1 cellular context compared by ENCODE assay signal in the genomic region with DNA sequence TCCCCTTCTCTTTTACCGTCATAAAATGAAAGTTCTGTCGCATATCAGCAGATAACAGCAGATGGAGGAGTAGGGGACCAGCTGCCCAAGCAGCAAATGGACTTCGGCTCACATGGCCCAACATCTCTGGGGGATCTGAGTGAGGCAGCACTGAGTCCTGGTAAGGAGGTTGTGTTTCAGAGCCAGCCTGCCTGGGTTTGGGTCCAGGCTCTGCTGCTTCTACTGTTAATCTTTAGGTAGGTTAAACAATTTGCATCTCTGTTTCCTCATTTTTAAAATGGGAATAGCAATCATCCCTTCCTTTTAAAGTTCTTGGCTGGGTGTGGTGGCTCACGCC.
TF ChIP-seq lines count a peak whose summit lies in the region.

No MANE protein-coding gene starts in this region.

TF ChIP-seq in GM12878, 131 proteins besides CTCF, POLR2A, EP300 and RAD21:
- TF ChIP-seq NFXL1 (IDR thresholded peaks at IDR 0.05; ENCODE audit: borderline replicate concordance) (peak; percentile 35; the same call in 1 of the 2 replicates), LARP7 (IDR thresholded peaks at IDR 0.05) (no peak)
